In the genomic region with DNA sequence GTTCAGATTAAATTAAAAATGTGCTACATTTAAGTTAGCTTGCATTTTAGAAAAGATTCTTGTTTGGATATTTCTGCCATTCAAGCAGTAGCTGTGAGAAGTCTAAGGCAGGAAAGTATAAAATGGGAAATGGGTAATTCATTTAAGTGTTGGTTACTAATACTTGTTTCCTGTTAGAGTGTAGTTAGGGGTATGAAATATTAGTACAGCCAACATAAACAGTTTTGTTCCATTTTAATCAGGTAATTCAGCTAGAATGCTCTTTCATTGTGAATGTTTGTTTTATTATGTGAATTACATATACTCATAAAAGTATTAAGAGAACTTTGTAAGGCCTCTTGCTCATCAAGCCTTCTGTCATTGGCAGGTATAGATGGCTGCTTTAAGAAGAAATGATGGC, we compare ENCODE assay signal across 18 cellular contexts. TPM values are rescaled to one million over a fixed set of nuclear protein-coding genes. Genes with fewer than 3 reads are reported as not detected.
DNase-seq lines count a peak whose midpoint lies in the region; ATAC-seq and TF ChIP-seq lines count a peak whose summit lies in the region.
"Had no signal": no experiment of that assay in that cellular context is flagged by ENCODE, and none has a peak within 500 bp of the region (broad histone marks: within the 10 kb centered on the region; RNA-seq: fewer than 3 reads in every experiment).

No MANE protein-coding gene starts in this region.

- intact Hi-C loops in PC-3 (cut with micrococcal nuclease), result no loop called here
- intact Hi-C loops in naive thymus-derived CD4-positive, alpha-beta T cell (cut with micrococcal nuclease), result no loop called here

- H3K79me2 ChIP-seq in PC-3 (ENCODE audit: low read length), result peaks cover 95% of the 10 kb centered on the region

- no peaks in the 10 kb centered on the region for H3K4me1 ChIP-seq in PC-3 (ENCODE audit: insufficient read depth, low read length)
- peaks cover 32 to 46% of the 10 kb centered on the region in 2 donors for H3K4me1 ChIP-seq in naive thymus-derived CD4-positive, alpha-beta T cell (ENCODE audit: control insufficient read depth in 2 of 2, insufficient read depth in 2 of 2, low read length in 2 of 2)
- H3K4me1 ChIP-seq in CD8-positive, alpha-beta memory T cell (ENCODE audit: insufficient read depth, low read length), result peaks cover 67% of the 10 kb centered on the region
- H3K4me1 ChIP-seq: BE2C, Caco-2 had no signal

- in situ Hi-C loops in GM13977 (cut with MboI; ENCODE audit: low pct_unique_long_range_greater_than_20kb, low sequenced_read_pairs, unreplicated experiment), result no loop called here

- H3K27ac ChIP-seq in PC-3 (ENCODE audit: low read length), result no peak overlapping the region
- H3K27ac ChIP-seq in naive thymus-derived CD4-positive, alpha-beta T cell (ENCODE audit: low read depth, low read length), result peak overlapping the region; percentile 14
- H3K27ac ChIP-seq in CD8-positive, alpha-beta memory T cell (ENCODE audit: low read depth, low read length), result no peak overlapping the region
- H3K27ac ChIP-seq: A549, C4-2B, HL-60 had no signal

- no peak for TF ChIP-seq CTCF in PC-3 (conservative IDR thresholded peaks at IDR 0.05; ENCODE audit: low read depth, low read length)
- no peak for TF ChIP-seq CTCF in GM13977 (IDR thresholded peaks at IDR 0.05; ENCODE audit: extremely low read depth, insufficient read depth, missing control alignments)

- H3K4me2 ChIP-seq in PC-3 (ENCODE audit: low read length), result no peak overlapping the region
- H3K4me2 ChIP-seq: A549 had no signal

- H3K27me3 Mint-ChIP-seq in naive thymus-derived CD4-positive, alpha-beta T cell, result no peaks in the 10 kb centered on the region
- H3K27me3 Mint-ChIP-seq in CD8-positive, alpha-beta memory T cell, result no peaks in the 10 kb centered on the region

- H3K9ac ChIP-seq in PC-3 (ENCODE audit: low read length), result no peak overlapping the region

- peak overlapping the region in 3 of 9 donors; percentile 8 to 79 (median 55) for H3K27ac Mint-ChIP-seq in naive thymus-derived CD4-positive, alpha-beta T cell
- H3K27ac Mint-ChIP-seq in stimulated activated effector memory CD8-positive, alpha-beta T cell treated with anti-CD3 and anti-CD28 coated beads, Interleukin-12 subunit alpha, Interleukin-12 subunit beta, amount 100 ng/mL, for 72 hours, result peak overlapping the region; percentile 56
- peak overlapping the region in 3 of 8 donors; percentile 7 to 49 (median 46) for H3K27ac Mint-ChIP-seq in CD8-positive, alpha-beta memory T cell

- H3K9me2 ChIP-seq in PC-3 (replicated peaks; ENCODE audit: low read length), result no peaks in the 10 kb centered on the region

- POLR2A ChIA-PET in PC-3 (lab: Charles Lee; ENCODE audit: unreplicated experiment), result interaction anchor here (0.6 kb wide), 1 partner anchor 111 kb away, joined by 4 read pairs; no protein-coding TSS in a partner anchor
- POLR2A ChIA-PET in naive thymus-derived CD4-positive, alpha-beta T cell (lab: Charles Lee), result interaction anchor here (0.5 to 0.6 kb wide), 2 partner anchors 143 to 304 kb away, joined by 3 read pairs; no protein-coding TSS in a partner anchor
- POLR2A ChIA-PET in CD8-positive, alpha-beta memory T cell (lab: Charles Lee), result no interaction called here

- H4K20me1 ChIP-seq in PC-3 (ENCODE audit: low read length), result peaks cover 14% of the 10 kb centered on the region; the same call in 1 of the 2 replicates

- CTCF ChIA-PET in PC-3 (lab: Charles Lee), result no interaction called here
- CTCF ChIA-PET in naive thymus-derived CD4-positive, alpha-beta T cell (lab: Charles Lee), result interaction anchor here (1.2 kb wide), 1 partner anchor 102 kb away, joined by 3 read pairs; no protein-coding TSS in a partner anchor
- CTCF ChIA-PET in CD8-positive, alpha-beta memory T cell (lab: Charles Lee), result no interaction called here

- H3K4me1 Mint-ChIP-seq in naive thymus-derived CD4-positive, alpha-beta T cell, result peaks cover 35 to 95% (median 72%) of the 10 kb centered on the region in 7 donors
- H3K4me1 Mint-ChIP-seq in stimulated activated effector memory CD8-positive, alpha-beta T cell treated with anti-CD3 and anti-CD28 coated beads, Interleukin-12 subunit alpha, Interleukin-12 subunit beta, amount 100 ng/mL, for 72 hours, result peaks cover 58% of the 10 kb centered on the region
- peaks cover 59 to 87% (median 78%) of the 10 kb centered on the region in 3 donors for H3K4me1 Mint-ChIP-seq in CD8-positive, alpha-beta memory T cell

- no peaks in the 10 kb centered on the region for H3K9me3 ChIP-seq in PC-3 (ENCODE audit: low read length)
- no peaks in the 10 kb centered on the region for H3K9me3 ChIP-seq in naive thymus-derived CD4-positive, alpha-beta T cell (ENCODE audit: control insufficient read depth in 2 of 3, low read length in 3 of 3)
- H3K9me3 ChIP-seq in CD8-positive, alpha-beta memory T cell (ENCODE audit: low read length), result no peaks in the 10 kb centered on the region
- H3K9me3 ChIP-seq: A549, BE2C, Caco-2 had no signal

- peaks cover 5 to 50% (median 34%) of the 10 kb centered on the region in 5 donors for H3K36me3 Mint-ChIP-seq in naive thymus-derived CD4-positive, alpha-beta T cell
- peaks cover 100% of the 10 kb centered on the region for H3K36me3 Mint-ChIP-seq in stimulated activated effector memory CD8-positive, alpha-beta T cell treated with anti-CD3 and anti-CD28 coated beads, Interleukin-12 subunit alpha, Interleukin-12 subunit beta, amount 100 ng/mL, for 72 hours
- H3K36me3 Mint-ChIP-seq in CD8-positive, alpha-beta memory T cell, result peaks cover 12 to 81% (median 21%) of the 10 kb centered on the region in 3 donors

- H3K4me3 ChIP-seq in PC-3 (ENCODE audit: low read length), result no peak overlapping the region
- H3K4me3 ChIP-seq in naive thymus-derived CD4-positive, alpha-beta T cell (ENCODE audit: low read length), result no peak overlapping the region
- H3K4me3 ChIP-seq in CD8-positive, alpha-beta memory T cell (ENCODE audit: low read length), result no peak overlapping the region
- H3K4me3 ChIP-seq: A549 had no signal

- H3F3A ChIP-seq in PC-3 (ENCODE audit: low read length, unreplicated experiment), result no peaks in the 10 kb centered on the region

- DNase-seq in PC-3 (no peak), dermis blood vessel endothelial cell (peak; percentile 58), GM13977 (ENCODE audit: low spot score) (no peak), GM19238 (ENCODE audit: insufficient read length, low spot score) (no peak)
- DNase-seq in naive thymus-derived CD4-positive, alpha-beta T cell, result no peak
- no peak for DNase-seq in stimulated activated effector memory CD8-positive, alpha-beta T cell treated with anti-CD3 and anti-CD28 coated beads, Interleukin-12 subunit alpha, Interleukin-12 subunit beta, amount 100 ng/mL, for 72 hours (ENCODE audit: low spot score in 2 of 2)
- no peak for DNase-seq in CD8-positive, alpha-beta memory T cell
- DNase-seq: BE2C; Caco-2; CD8-positive, alpha-beta T cell; DND-41; GDM1 had no signal

- no peak overlapping the region for H2AFZ ChIP-seq in PC-3 (ENCODE audit: low read length)

- peak; percentile 16; the same call in 1 of the 2 replicates for ATAC-seq in PC-3
- ATAC-seq in naive thymus-derived CD4-positive, alpha-beta T cell, result no peak
- no peak for ATAC-seq in stimulated activated effector memory CD8-positive, alpha-beta T cell treated with anti-CD3 and anti-CD28 coated beads, Interleukin-12 subunit alpha, Interleukin-12 subunit beta, amount 100 ng/mL, for 72 hours
- ATAC-seq: A549; CD8-positive, alpha-beta T cell; HCT116 had no signal

- H3K27me3 ChIP-seq in PC-3 (ENCODE audit: low read length), result no peaks in the 10 kb centered on the region
- no peaks in the 10 kb centered on the region for H3K27me3 ChIP-seq in naive thymus-derived CD4-positive, alpha-beta T cell (ENCODE audit: control insufficient read depth in 2 of 2, insufficient read depth in 2 of 2, low read length in 2 of 2)
- no peaks in the 10 kb centered on the region for H3K27me3 ChIP-seq in CD8-positive, alpha-beta memory T cell (ENCODE audit: insufficient read depth, low read length, poor library complexity, severe bottlenecking)
- H3K27me3 ChIP-seq: BE2C had no signal

- BruUV-seq in PC-3 (replicated peaks; lab: Mats Ljungman, UMichigan), result no TSS peak

- peaks cover 50% of the 10 kb centered on the region for H3K36me3 ChIP-seq in PC-3 (ENCODE audit: low read depth, low read length)
- H3K36me3 ChIP-seq in naive thymus-derived CD4-positive, alpha-beta T cell (ENCODE audit: control insufficient read depth in 2 of 3, insufficient read depth in 3 of 3, low read length in 3 of 3), result peaks cover 9 to 52% (median 20%) of the 10 kb centered on the region in 3 experiments
- H3K36me3 ChIP-seq in CD8-positive, alpha-beta memory T cell (ENCODE audit: insufficient read depth, low read length), result peaks cover 18% of the 10 kb centered on the region

- H3K9me3 Mint-ChIP-seq in naive thymus-derived CD4-positive, alpha-beta T cell, result no peaks in the 10 kb centered on the region
- no peaks in the 10 kb centered on the region for H3K9me3 Mint-ChIP-seq in stimulated activated effector memory CD8-positive, alpha-beta T cell treated with anti-CD3 and anti-CD28 coated beads, Interleukin-12 subunit alpha, Interleukin-12 subunit beta, amount 100 ng/mL, for 72 hours
- H3K9me3 Mint-ChIP-seq in CD8-positive, alpha-beta memory T cell, result no peaks in the 10 kb centered on the region
- H3K9me3 Mint-ChIP-seq: CD8-positive, alpha-beta T cell had no signal

- no peak overlapping the region for H3K4me3 Mint-ChIP-seq in naive thymus-derived CD4-positive, alpha-beta T cell
- H3K4me3 Mint-ChIP-seq in stimulated activated effector memory CD8-positive, alpha-beta T cell treated with anti-CD3 and anti-CD28 coated beads, Interleukin-12 subunit alpha, Interleukin-12 subunit beta, amount 100 ng/mL, for 72 hours, result no peak overlapping the region
- no peak overlapping the region for H3K4me3 Mint-ChIP-seq in CD8-positive, alpha-beta memory T cell

RNA-seq across cellular contexts. Expression of gene TATDN2, which starts 19.9 kb away (rescaled TPM):
- 14.1 and 25.6 TPM in 2 replicates for total RNA-seq in PC-3 (2014; rRNA removed)
- 11.4 and 13.8 TPM in 2 replicates for total RNA-seq in dermis blood vessel endothelial cell
- 10 to 100 TPM; 52.9 to 88.8 (median 71.6) TPM for total RNA-seq in naive thymus-derived CD4-positive, alpha-beta T cell
- 10 to 100 TPM; 12.9 to 26.8 TPM for polyA plus RNA-seq in naive thymus-derived CD4-positive, alpha-beta T cell
- total RNA-seq in CD8-positive, alpha-beta memory T cell, result 10 to 100 TPM; 57.6 to 60.0 TPM
- 23.3 TPM for polyA plus RNA-seq in CD8-positive, alpha-beta memory T cell

RNA-seq across cellular contexts. Expression of gene GHRL, which starts 24.6 kb away (rescaled TPM):
- total RNA-seq in PC-3 (2014; rRNA removed) (not detected in 2 replicates), dermis blood vessel endothelial cell (0.19 and 0.68 TPM in 2 replicates)
- total RNA-seq in naive thymus-derived CD4-positive, alpha-beta T cell, result 1 to 10 TPM in 4 of 5 experiments, under 1 TPM in 1; 0.35 to 3.8 (median 1.3) TPM
- under 1 TPM; 0.67 to 0.69 TPM for polyA plus RNA-seq in naive thymus-derived CD4-positive, alpha-beta T cell
- total RNA-seq in CD8-positive, alpha-beta memory T cell, result under 1 TPM in 1 of 2 experiments, not detected in 1; 0.69 TPM
- polyA plus RNA-seq in CD8-positive, alpha-beta memory T cell, result 0.16 TPM
- total RNA-seq: Caco-2, H4 had no signal
- polyA plus RNA-seq: A549, AG04450 had no signal

RNA-seq across cellular contexts. Expression of gene SEC13, which starts 52.8 kb away (rescaled TPM):
- total RNA-seq in PC-3 (2014; rRNA removed), result 265 and 289 TPM in 2 replicates
- 262 and 311 TPM in 2 replicates for total RNA-seq in dermis blood vessel endothelial cell
- total RNA-seq in naive thymus-derived CD4-positive, alpha-beta T cell, result 10 to 100 TPM; 63.9 to 98.9 (median 71.0) TPM
- 100 to 1,000 TPM; 129 to 131 TPM for polyA plus RNA-seq in naive thymus-derived CD4-positive, alpha-beta T cell
- total RNA-seq in CD8-positive, alpha-beta memory T cell, result 100 to 1,000 TPM; 110 TPM
- polyA plus RNA-seq in CD8-positive, alpha-beta memory T cell, result 134 TPM
